ENCODE assay signal across 14 cellular contexts in the genomic region with DNA sequence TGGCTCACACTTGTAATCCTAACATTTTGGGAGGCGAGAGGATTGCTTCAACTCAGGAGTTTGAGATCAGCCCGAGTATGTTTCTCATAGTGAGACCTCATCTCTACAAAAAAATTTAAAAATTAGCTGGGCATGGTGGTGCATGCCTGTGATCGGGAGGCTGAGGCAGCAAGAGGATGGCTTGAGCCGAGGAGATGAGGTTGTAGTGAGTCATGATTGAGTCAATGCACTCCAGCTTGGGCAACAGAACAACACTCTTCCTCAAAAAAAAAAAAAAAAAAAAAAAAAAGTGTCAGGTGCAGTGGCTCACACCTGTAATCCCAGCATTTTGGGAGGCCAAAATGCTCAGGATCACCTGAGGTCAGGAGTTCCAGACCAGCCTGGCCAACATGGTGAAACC. TPM values are rescaled to one million over a fixed set of nuclear protein-coding genes. Genes with fewer than 3 reads are reported as not detected.
DNase-seq lines count a peak whose midpoint lies in the region; ATAC-seq and TF ChIP-seq lines count a peak whose summit lies in the region.
"Had no signal": no experiment of that assay in that cellular context is flagged by ENCODE, and none has a peak within 500 bp of the region (broad histone marks: within the 10 kb centered on the region; RNA-seq: fewer than 3 reads in every experiment).

No MANE protein-coding gene starts in this region.

- H3K4me3 ChIP-seq in AG04450 (ENCODE audit: low read depth, low read length) (no peak overlapping the region), GM23248 (no peak overlapping the region), fibroblast of lung (replicated peaks in 1 of 4; ENCODE audit: control extremely low read depth in 1 of 4, insufficient read depth in 1 of 4, low read depth in 3 of 4, low read length in 4 of 4) (no peak overlapping the region), spleen (no peak overlapping the region)

- H3K9ac ChIP-seq in GM23248 (no peak overlapping the region), fibroblast of lung (ENCODE audit: insufficient read depth, low read length) (no peak overlapping the region)

- no peaks in the 10 kb centered on the region for H3K36me3 ChIP-seq in GM23248 (ENCODE audit: low read depth)
- H3K36me3 ChIP-seq in fibroblast of lung (ENCODE audit: control insufficient read depth, insufficient read depth, low read length): no peaks in the 10 kb centered on the region
- peaks cover 0 to 8% (median 0%) of the 10 kb centered on the region in 6 donors for H3K36me3 ChIP-seq in spleen

- H2AFZ ChIP-seq in GM23248 (no peak overlapping the region), fibroblast of lung (ENCODE audit: low read length) (no peak overlapping the region)

- intact Hi-C loops in spleen (cut with DNase I; ENCODE audit: low total_unique reads): no loop called here

- TF ChIP-seq CTCF in AG04450 (IDR thresholded peaks at IDR 0.05; ENCODE audit: low read depth, low read length): no peak
- no peak for TF ChIP-seq CTCF in fibroblast of lung (conservative IDR thresholded peaks at IDR 0.05 in 1 of 2, IDR thresholded peaks at IDR 0.05 in 1 of 2; ENCODE audit: low read depth in 1 of 2, low read length in 2 of 2)
- TF ChIP-seq CTCF in spleen (IDR thresholded peaks at IDR 0.05 in 8 of 11, conservative IDR thresholded peaks at IDR 0.05 in 3 of 11): no peak

- H3K4me1 ChIP-seq in GM23248 (ENCODE audit: insufficient read depth) (0 out of 2 replicates have a peak, but pooled peaks cover 4% of the 10 kb centered on the region), fibroblast of lung (ENCODE audit: control insufficient read depth, extremely low read depth, insufficient read depth, low read length) (no peaks in the 10 kb centered on the region), spleen (peaks cover 0 to 27% (median 11%) of the 10 kb centered on the region in 6 donors)

- H3K79me2 ChIP-seq in GM23248 (ENCODE audit: insufficient read depth) (no peaks in the 10 kb centered on the region), fibroblast of lung (ENCODE audit: control insufficient read depth, insufficient read depth, low read length) (no peaks in the 10 kb centered on the region)

- no peak for TF ChIP-seq POLR2A in spleen (IDR thresholded peaks at IDR 0.05)

- H3K9me2 ChIP-seq in GM23248 (ENCODE audit: insufficient read depth): no peaks in the 10 kb centered on the region

- peaks cover 6% of the 10 kb centered on the region; the same call in 1 of the 2 replicates for H3K9me3 ChIP-seq in AG04450 (ENCODE audit: control insufficient read depth, insufficient read depth, low read length)
- no peaks in the 10 kb centered on the region for H3K9me3 ChIP-seq in GM23248 (ENCODE audit: low read depth)
- no peaks in the 10 kb centered on the region for H3K9me3 ChIP-seq in fibroblast of lung (ENCODE audit: control insufficient read depth, insufficient read depth, low read depth, low read length)
- peaks cover 0 to 22% (median 8%) of the 10 kb centered on the region in 8 donors for H3K9me3 ChIP-seq in spleen

- WGBS in GM23248 (ENCODE audit: low coverage in 1 of 2, low lambda C conversion rate in 2 of 2, missing lambda C conversion rate in 2 of 2), 2 experiments: 29 to 33% methylated on average over 4 of the region's 4 CpGs
- WGBS in spleen, 5 donors: 81 to 94% (median 85%) methylated on average over 4 of the region's 4 CpGs

- no peaks in the 10 kb centered on the region for H4K20me1 ChIP-seq in GM23248 (ENCODE audit: insufficient read depth)
- H4K20me1 ChIP-seq in fibroblast of lung (ENCODE audit: control insufficient read depth, extremely low read depth, insufficient read depth, low read length): no peaks in the 10 kb centered on the region

- H3K4me2 ChIP-seq in GM23248 (ENCODE audit: unreplicated experiment): no peak overlapping the region
- H3K4me2 ChIP-seq in fibroblast of lung (ENCODE audit: extremely low read depth, insufficient read depth, low read length): no peak overlapping the region

- in situ Hi-C loops in GM23248 (cut with MboI): no loop called here

- CTCF ChIA-PET in AG04450 (lab: Charles Lee): interaction anchor here (1.5 kb wide), 1 partner anchor 28 kb away, joined by 11 read pairs; no protein-coding TSS in a partner anchor

- H3K27me3 ChIP-seq in AG04450 (ENCODE audit: control insufficient read depth, insufficient read depth, low read length): peaks cover 2% of the 10 kb centered on the region
- no peaks in the 10 kb centered on the region for H3K27me3 ChIP-seq in GM23248 (replicated peaks; ENCODE audit: insufficient read depth)
- H3K27me3 ChIP-seq in fibroblast of lung (ENCODE audit: control insufficient read depth, insufficient read depth, low read length): no peaks in the 10 kb centered on the region
- no peaks in the 10 kb centered on the region for H3K27me3 ChIP-seq in spleen (replicated peaks in 1 of 7)

- H3K27ac ChIP-seq in AG04450 (ENCODE audit: low read depth, low read length): no peak overlapping the region
- H3K27ac ChIP-seq in GM23248: no peak overlapping the region
- H3K27ac ChIP-seq in fibroblast of lung (ENCODE audit: insufficient read depth, low read length): no peak overlapping the region
- H3K27ac ChIP-seq in spleen: no peak overlapping the region
- H3K27ac ChIP-seq: C4-2B had no signal

- no peak for ATAC-seq in HG02840 (IDR thresholded peaks at IDR 0.05; ENCODE audit: low FRiP score, unreplicated experiment)
- ATAC-seq: left cardiac atrium had no signal

- peak; percentile 13 for DNase-seq in AG04450 (ENCODE audit: low read depth, low spot score)
- peak; percentile 80 for DNase-seq in GM23248
- peak; percentile 59 for DNase-seq in RPMI7951 (ENCODE audit: low read depth)
- peak; percentile 27 to 65 for DNase-seq in fibroblast of lung (ENCODE audit: low read depth in 2 of 2)
- no peak for DNase-seq in NCI-H1694 treated with DMSO at 0.1 percent for 48 hours (lab: John Stamatoyannopoulos, UW)
- no peak for DNase-seq in spleen
- no peak for DNase-seq in activated CD4-positive, alpha-beta T cell treated with anti-CD3 and anti-CD28 coated beads for 4 hours
- DNase-seq: activated naive CD8-positive, alpha-beta T cell treated with anti-CD3 and anti-CD28 coated beads, Interleukin-2, amount 10 ng/mL, durations not matched to agents 7 days and 5 days; left cardiac atrium; NCI-H446 treated with DMSO at 0.1 percent for 48 hours; stimulated activated CD4-positive, alpha-beta T cell treated with anti-CD3 and anti-CD28 coated beads, Interleukin-4, amount 100 ng/mL, for 4 hours; stimulated activated naive CD4-positive, alpha-beta T cell treated with Interleukin-2 at 50 U/mL for 16 hours had no signal

- no peaks in the 10 kb centered on the region for H3F3A ChIP-seq in GM23248 (ENCODE audit: insufficient read depth)

- POLR2A ChIA-PET in AG04450 (lab: Yijun Ruan, JAX): interaction anchor here (0.7 kb wide), 1 partner anchor 8 kb away, joined by 12 read pairs; no protein-coding TSS in a partner anchor

RNA-seq across cellular contexts. Expression of a gene that starts 2.4 kb away (rescaled TPM):
- polyA plus RNA-seq in AG04450 (2011; rRNA removed) (14.4 and 17.0 TPM in 2 replicates), GM23248 (2016; fragmentation: Nextera tagmentation; extraction: Ambion mirVana) (21.8 and 22.0 TPM in 2 replicates), fibroblast of lung (8.4 and 16.8 TPM in 2 replicates), spleen (10 to 100 TPM in 2 of 3 donors, 1 to 10 TPM in 1; 5.6 to 10.9 (median 10.5) TPM)
- polyA minus RNA-seq in AG04450 (2011; rRNA and poly(A)+ RNA removed): 2.9 and 4.1 TPM in 2 replicates
- total RNA-seq in GM23248 (2014; rRNA removed; shearing (Covaris generic)): 10.5 and 12.8 TPM in 2 replicates
- 142 and 143 TPM in 2 replicates for total RNA-seq in RPMI7951 (2014; rRNA removed; shearing (Covaris generic))
- total RNA-seq in fibroblast of lung (17.5 and 26.6 TPM in 2 replicates), spleen (1 to 10 TPM; 1.9 to 4.9 (median 3.8) TPM)
- polyA plus RNA-seq in fibroblast of lung (2012): 17.7 and 39.0 TPM in 2 replicates
- polyA minus RNA-seq in fibroblast of lung (ENCODE audit: low replicate concordance): 1.4 and 5.9 TPM in 2 replicates

Comparison
In these comparisons a context has a peak if more than half of its experiments do, and no peak if none do; other contexts are left out.
1. DNase-seq: peak in AG04450 (single experiment), GM23248 (single experiment), RPMI7951 (single experiment) and fibroblast of lung (2 of 2); none in NCI-H1694 treated with DMSO at 0.1 percent for 48 hours (single experiment), spleen (single experiment) and activated CD4-positive, alpha-beta T cell treated with anti-CD3 and anti-CD28 coated beads for 4 hours (0 of 2).